Comparison of ENCODE assay signal across 15 cellular contexts in the genomic region with DNA sequence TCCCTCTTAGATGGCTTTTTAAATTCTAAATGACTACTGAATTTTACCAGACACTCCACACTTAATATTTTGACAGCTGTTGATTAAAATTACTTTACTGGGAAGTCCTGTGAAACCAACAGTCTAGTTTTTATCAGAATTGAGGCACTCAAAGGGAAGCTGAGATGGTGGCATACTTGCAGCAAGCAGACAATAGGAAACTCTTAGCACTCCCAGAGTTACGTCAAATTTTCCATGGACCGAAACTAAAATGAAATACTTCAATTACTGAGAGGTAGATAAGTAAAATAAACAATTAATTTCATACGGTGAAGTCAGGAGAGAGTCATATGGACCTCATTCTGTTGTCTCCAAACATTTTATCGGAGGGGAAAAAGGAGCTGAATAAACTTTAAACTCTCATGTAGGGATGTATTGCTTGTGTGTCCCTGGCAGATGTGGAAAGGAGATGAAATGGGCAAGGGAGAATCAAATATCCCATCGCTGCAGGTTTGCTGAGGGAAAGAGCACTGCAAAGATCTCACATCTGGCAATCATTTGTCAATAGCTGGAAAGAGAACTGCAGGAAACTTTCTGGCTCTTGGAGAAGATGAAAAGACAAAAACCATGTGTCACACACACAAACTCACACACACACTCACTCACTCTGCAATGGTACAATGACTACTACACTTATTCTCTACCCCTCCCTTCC.
A peak's percentile ranks its signal among the peaks of the same experiment; 100 is the strongest.
DNase-seq lines count a peak whose midpoint lies in the region; ATAC-seq and TF ChIP-seq lines count a peak whose summit lies in the region.
"Had no signal": no experiment of that assay in that cellular context is flagged by ENCODE, and none has a peak within 500 bp of the region (broad histone marks: within the 10 kb centered on the region; RNA-seq: fewer than 3 reads in every experiment).

No MANE protein-coding gene starts in this region.

- POLR2A ChIA-PET in PC-3 (lab: Charles Lee; ENCODE audit: unreplicated experiment) = no interaction called here

- H3K9me3 ChIP-seq in prostate gland (no peaks in the 10 kb centered on the region), PC-3 (ENCODE audit: low read length) (no peaks in the 10 kb centered on the region)
- H3K9me3 ChIP-seq: right atrium auricular region had no signal

- H3K9me3 Mint-ChIP-seq in nephron progenitor cell = no peaks in the 10 kb centered on the region
- H3K9me3 Mint-ChIP-seq: neural crest cell had no signal

- H3K4me2 ChIP-seq in PC-3 (ENCODE audit: low read length) = no peak overlapping the region

- peak overlapping the region; percentile 5 for H3K27ac Mint-ChIP-seq in nephron progenitor cell
- H3K27ac Mint-ChIP-seq: activated CD8-positive, alpha-beta T cell treated with anti-CD3 and anti-CD28 coated beads, Interleukin-2, amount 10 ng/mL, durations not matched to agents 7 days and 5 days; T-cell had no signal

- no peaks in the 10 kb centered on the region for H3K27me3 Mint-ChIP-seq in nephron progenitor cell (ENCODE audit: low read depth, poor library complexity)
- H3K27me3 Mint-ChIP-seq: T-cell had no signal

- H3F3A ChIP-seq in PC-3 (ENCODE audit: low read length, unreplicated experiment) = no peaks in the 10 kb centered on the region

- H3K9me2 ChIP-seq in PC-3 (replicated peaks; ENCODE audit: low read length) = no peaks in the 10 kb centered on the region

- no peak for TF ChIP-seq CTCF in nephron progenitor cell (IDR thresholded peaks at IDR 0.05)
- TF ChIP-seq CTCF in prostate gland (IDR thresholded peaks at IDR 0.05) = no peak
- TF ChIP-seq CTCF in PC-3 (conservative IDR thresholded peaks at IDR 0.05; ENCODE audit: low read depth, low read length) = no peak

- WGBS in prostate gland = 69% methylated on average over 5 of the region's 5 CpGs

- no peak for TF ChIP-seq POLR2A in prostate gland (IDR thresholded peaks at IDR 0.05)

- H3K27me3 ChIP-seq in prostate gland (replicated peaks; ENCODE audit: insufficient read depth) = no peaks in the 10 kb centered on the region
- no peaks in the 10 kb centered on the region for H3K27me3 ChIP-seq in PC-3 (ENCODE audit: low read length)
- H3K27me3 ChIP-seq: right atrium auricular region had no signal

- intact Hi-C loops in prostate gland (cut with DNase I) (no loop called here), PC-3 (cut with micrococcal nuclease) (no loop called here)

- H2AFZ ChIP-seq in PC-3 (ENCODE audit: low read length) = no peak overlapping the region

- H3K4me1 ChIP-seq in prostate gland (replicated peaks) (no peaks in the 10 kb centered on the region), PC-3 (ENCODE audit: insufficient read depth, low read length) (no peaks in the 10 kb centered on the region)
- H3K4me1 ChIP-seq: right atrium auricular region had no signal

- H3K27ac ChIP-seq in prostate gland (no peak overlapping the region), PC-3 (ENCODE audit: low read length) (no peak overlapping the region), caudate nucleus (ENCODE audit: low read depth, low read length) (no peak overlapping the region)
- H3K27ac ChIP-seq: right atrium auricular region, WERI-Rb-1 had no signal

- H3K79me2 ChIP-seq in PC-3 (ENCODE audit: low read length) = 0 out of 2 replicates have a peak, but pooled peaks cover 6% of the 10 kb centered on the region

- H3K36me3 ChIP-seq in prostate gland = no peaks in the 10 kb centered on the region
- no peaks in the 10 kb centered on the region for H3K36me3 ChIP-seq in PC-3 (ENCODE audit: low read depth, low read length)
- H3K36me3 ChIP-seq: right atrium auricular region, WERI-Rb-1 had no signal

- no peak overlapping the region for H3K9ac ChIP-seq in PC-3 (ENCODE audit: low read length)

- no peak overlapping the region for H3K4me3 Mint-ChIP-seq in nephron progenitor cell
- H3K4me3 Mint-ChIP-seq: activated CD8-positive, alpha-beta T cell treated with anti-CD3 and anti-CD28 coated beads, Interleukin-2, amount 10 ng/mL, durations not matched to agents 7 days and 5 days; neural crest cell; T-cell had no signal

- peaks cover 30% of the 10 kb centered on the region for H3K4me1 Mint-ChIP-seq in nephron progenitor cell
- H3K4me1 Mint-ChIP-seq: T-cell had no signal

- no peaks in the 10 kb centered on the region for H4K20me1 ChIP-seq in PC-3 (ENCODE audit: low read length)

- H3K36me3 Mint-ChIP-seq in nephron progenitor cell (ENCODE audit: low read depth) = no peaks in the 10 kb centered on the region
- H3K36me3 Mint-ChIP-seq: T-cell had no signal

- BruUV-seq in PC-3 (replicated peaks; lab: Mats Ljungman, UMichigan) = no TSS peak

- DNase-seq in EH (ENCODE audit: low read depth) (peak; percentile 46), NCI-H69 (lab: John Stamatoyannopoulos, UW) (peak; percentile 64), dedifferentiated amniotic fluid mesenchymal stem cell (ENCODE audit: extremely low spot score) (peak; percentile 45), nephron progenitor cell (no peak), prostate gland (ENCODE audit: low spot score) (no peak), PC-3 (no peak), caudate nucleus (lab: John Stamatoyannopoulos, UW) (no peak)
- DNase-seq: activated CD8-positive, alpha-beta T cell treated with anti-CD3 and anti-CD28 coated beads, Interleukin-2, amount 10 ng/mL, durations not matched to agents 7 days and 5 days; AML-193; NCI-H1105; T-cell; WERI-Rb-1 had no signal

- ATAC-seq in GM21367 (IDR thresholded peaks at IDR 0.05; ENCODE audit: unreplicated experiment) (no peak), PC-3 (no peak)
- ATAC-seq: activated CD8-positive, alpha-beta T cell treated with anti-CD3 and anti-CD28 coated beads, Interleukin-2, amount 10 ng/mL, durations not matched to agents 7 days and 5 days; T-cell had no signal

- no peak overlapping the region for H3K4me3 ChIP-seq in prostate gland
- no peak overlapping the region for H3K4me3 ChIP-seq in PC-3 (ENCODE audit: low read length)
- H3K4me3 ChIP-seq: right atrium auricular region had no signal

- CTCF ChIA-PET in PC-3 (lab: Charles Lee) = interaction anchor here (0.7 kb wide), 1 partner anchor 16 kb away, joined by 3 read pairs; no protein-coding TSS in a partner anchor

Comparison
In these comparisons a context has a peak if more than half of its experiments do, and no peak if none do; other contexts are left out.
1. DNase-seq: peak in EH (single experiment), NCI-H69 (single experiment) and dedifferentiated amniotic fluid mesenchymal stem cell (single experiment); none in nephron progenitor cell (single experiment), prostate gland (single experiment), PC-3 (single experiment) and caudate nucleus (0 of 61).